In genomic region chr5:10533218-10533617, GRCh38 we compare ENCODE assay signal across 18 cellular contexts. TPM values are rescaled to one million over a fixed set of nuclear protein-coding genes. Genes with fewer than 3 reads are reported as not detected.
DNase-seq lines count a peak whose midpoint lies in the region; ATAC-seq and TF ChIP-seq lines count a peak whose summit lies in the region.
"Had no signal": no experiment of that assay in that cellular context is flagged by ENCODE, and none has a peak within 500 bp of the region (broad histone marks: within the 10 kb centered on the region; RNA-seq: fewer than 3 reads in every experiment).

No MANE protein-coding gene starts in this region.

- H3K4me2 ChIP-seq in osteoblast (ENCODE audit: insufficient read depth, low read length), result no peak overlapping the region
- H3K4me2 ChIP-seq: PC-9 had no signal

- H3K27me3 ChIP-seq in left ventricle myocardium inferior (ENCODE audit: low read depth) (no peaks in the 10 kb centered on the region), osteoblast (ENCODE audit: insufficient read depth, low read length) (no peaks in the 10 kb centered on the region), gastroesophageal sphincter (peaks cover 55% of the 10 kb centered on the region)
- H3K27me3 ChIP-seq: testis had no signal

- H3K4me1 ChIP-seq in left ventricle myocardium inferior, result peaks cover 22% of the 10 kb centered on the region
- peaks cover 10% of the 10 kb centered on the region for H3K4me1 ChIP-seq in osteoblast (ENCODE audit: insufficient read depth, low read length)
- peaks cover 0 to 22% (median 5%) of the 10 kb centered on the region in 3 donors for H3K4me1 ChIP-seq in gastroesophageal sphincter
- H3K4me1 ChIP-seq: testis had no signal

- no peak for ATAC-seq in gastroesophageal sphincter
- ATAC-seq: left lung had no signal

- 13 to 33% methylated on average over 4 to 8 of the region's 18 CpGs for WGBS in gastroesophageal sphincter (ENCODE audit: low coverage in 1 of 2), 2 donors

- H3K36me3 ChIP-seq in left ventricle myocardium inferior, result no peaks in the 10 kb centered on the region
- no peaks in the 10 kb centered on the region for H3K36me3 ChIP-seq in osteoblast (ENCODE audit: insufficient read depth, low read length)
- no peaks in the 10 kb centered on the region for H3K36me3 ChIP-seq in gastroesophageal sphincter
- H3K36me3 ChIP-seq: esophagus squamous epithelium, left lung, prostate gland had no signal

- no peak for TF ChIP-seq POLR2A in gastroesophageal sphincter (IDR thresholded peaks at IDR 0.05)

- TF ChIP-seq CTCF in left ventricle myocardium inferior (IDR thresholded peaks at IDR 0.05; ENCODE audit: borderline replicate concordance) (no peak), osteoblast (IDR thresholded peaks at IDR 0.05; ENCODE audit: extremely low read depth, low read depth, low read length) (no peak), gastroesophageal sphincter (IDR thresholded peaks at IDR 0.05) (no peak)

- H3K27ac ChIP-seq in left ventricle myocardium inferior (replicated peaks) (no peak overlapping the region), osteoblast (ENCODE audit: low read depth, low read length) (no peak overlapping the region), gastroesophageal sphincter (peak overlapping the region in 2 of 4 donors; percentile 43 to 67)
- H3K27ac ChIP-seq: 22Rv1, left lung, PC-9, prostate gland, testis had no signal

- H3K79me2 ChIP-seq in osteoblast (ENCODE audit: insufficient read depth, low read length), result no peaks in the 10 kb centered on the region

- intact Hi-C loops in left ventricle myocardium inferior (cut with micrococcal nuclease), result no loop called here

- no peaks in the 10 kb centered on the region for H4K20me1 ChIP-seq in osteoblast (ENCODE audit: insufficient read depth, low read length)

- H3K4me3 ChIP-seq in left ventricle myocardium inferior (peak overlapping the region; percentile 14), osteoblast (ENCODE audit: insufficient read depth, low read length) (no peak overlapping the region), gastroesophageal sphincter (no peak overlapping the region)
- H3K4me3 ChIP-seq: left lung, PC-9, prostate gland, testis had no signal

- peak; percentile 33 for DNase-seq in NCI-H1436 (lab: John Stamatoyannopoulos, UW)
- DNase-seq in NCI-H1436 treated with DMSO at 0.1 percent for 48 hours (lab: John Stamatoyannopoulos, UW), result no peak
- DNase-seq in NCI-H82 (lab: John Stamatoyannopoulos, UW), result peak; percentile 95
- DNase-seq in left ventricle myocardium inferior, result no peak
- peak; percentile 55 for DNase-seq in osteoblast (ENCODE audit: insufficient read length, low spot score, missing footprints)
- DNase-seq in midbrain (lab: John Stamatoyannopoulos, UW), result no peak
- no peak for DNase-seq in RKO (ENCODE audit: low spot score)
- DNase-seq: DND-41, esophagus squamous epithelium, left lung, MM.1S, NCI-H2029, NCI-H510A, PC-9, testis had no signal

- peak overlapping the region; percentile 65 for H2AFZ ChIP-seq in osteoblast (ENCODE audit: low read length)
- H2AFZ ChIP-seq: PC-9 had no signal

- no peak for TF ChIP-seq EP300 in gastroesophageal sphincter (IDR thresholded peaks at IDR 0.05)

- H3K9me3 ChIP-seq in left ventricle myocardium inferior (replicated peaks), result no peaks in the 10 kb centered on the region
- no peaks in the 10 kb centered on the region for H3K9me3 ChIP-seq in osteoblast (ENCODE audit: low read depth, low read length)
- no peaks in the 10 kb centered on the region for H3K9me3 ChIP-seq in gastroesophageal sphincter
- H3K9me3 ChIP-seq: esophagus squamous epithelium, left lung, prostate gland, testis had no signal

RNA-seq across cellular contexts. Expression of gene ANKRD33B, which starts 30.7 kb away (rescaled TPM):
- total RNA-seq in left ventricle myocardium inferior (15.2 TPM), osteoblast (5.1 and 5.6 TPM in 2 replicates), gastroesophageal sphincter (10 to 100 TPM in 1 of 4 donors, 1 to 10 TPM in 3; 4.4 to 17.2 (median 5.9) TPM)

Comparison
In these comparisons a context has a peak if more than half of its experiments do, and no peak if none do; other contexts are left out.
1. DNase-seq: peak in NCI-H1436 (single experiment), NCI-H82 (single experiment) and osteoblast (single experiment); none in NCI-H1436 treated with DMSO at 0.1 percent for 48 hours (single experiment), left ventricle myocardium inferior (single experiment), midbrain (single experiment) and RKO (single experiment).